ENCODE assay signal across 15 cellular contexts in the genomic region with DNA sequence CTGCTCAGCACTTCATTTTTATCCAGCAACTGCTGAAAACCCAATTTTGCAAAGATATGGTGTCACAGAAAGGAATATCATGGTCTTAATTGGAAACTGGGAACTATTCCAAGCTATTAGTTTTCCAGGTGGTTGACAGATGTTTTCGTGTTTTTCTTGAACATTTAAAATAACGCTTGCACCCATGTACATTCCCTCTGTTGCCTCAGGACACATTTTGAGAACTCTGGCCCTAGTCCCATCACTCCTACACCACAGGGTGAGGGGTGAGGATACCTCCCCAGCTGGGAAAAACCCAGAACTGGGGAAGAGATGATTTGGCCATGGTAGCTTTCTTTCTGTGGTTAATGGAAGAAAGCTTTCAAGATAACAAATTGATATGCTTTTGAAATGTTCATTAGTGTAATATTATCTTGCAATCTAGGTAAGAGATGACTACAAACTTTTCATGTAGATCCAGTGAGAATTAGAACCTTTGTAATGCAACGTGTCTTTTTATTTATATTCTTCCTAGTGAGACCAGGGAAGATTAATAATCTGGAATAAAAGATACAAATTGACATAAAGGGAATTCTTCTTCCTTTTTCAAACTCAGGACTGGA.
DNase-seq lines count a peak whose midpoint lies in the region; TF ChIP-seq lines count a peak whose summit lies in the region.
"Had no signal": no experiment of that assay in that cellular context is flagged by ENCODE, and none has a peak within 500 bp of the region (broad histone marks: within the 10 kb centered on the region; RNA-seq: fewer than 3 reads in every experiment).

No MANE protein-coding gene starts in this region.

- H3K36me3 Mint-ChIP-seq in mesothelial cell of epicardium (peaks cover 19% of the 10 kb centered on the region), CD14-positive monocyte (peaks cover 13 to 15% of the 10 kb centered on the region in 2 donors)

- H3K27me3 Mint-ChIP-seq in mesothelial cell of epicardium (ENCODE audit: low read depth), result no peaks in the 10 kb centered on the region
- H3K27me3 Mint-ChIP-seq in CD14-positive monocyte (ENCODE audit: low read depth in 3 of 3), result no peaks in the 10 kb centered on the region
- H3K27me3 Mint-ChIP-seq: memory B cell had no signal

- POLR2A ChIA-PET in RWPE1 (lab: Yijun Ruan, JAX; ENCODE audit: low non-redundant PET), result no interaction called here

- TF ChIP-seq CTCF in BE2C (IDR thresholded peaks at IDR 0.05; ENCODE audit: low read depth, low read length), result no peak
- TF ChIP-seq CTCF in cardiac fibroblast (IDR thresholded peaks at IDR 0.05; ENCODE audit: low read depth, low read length), result no peak
- TF ChIP-seq CTCF in mesothelial cell of epicardium (IDR thresholded peaks at IDR 0.05; ENCODE audit: unreplicated experiment), result no peak
- TF ChIP-seq CTCF in CD14-positive monocyte (IDR thresholded peaks at IDR 0.05), result no peak
- TF ChIP-seq CTCF in RWPE1 (conservative IDR thresholded peaks at IDR 0.05; ENCODE audit: low read depth), result no peak

- H3K36me3 ChIP-seq in BE2C, result no peaks in the 10 kb centered on the region
- H3K36me3 ChIP-seq: WERI-Rb-1 had no signal

- no peak overlapping the region for H3K27ac ChIP-seq in RWPE1
- H3K27ac ChIP-seq: WERI-Rb-1 had no signal

- intact Hi-C loops in CD14-positive monocyte (cut with micrococcal nuclease), result no loop called here

- H3K9me3 ChIP-seq in BE2C, result no peaks in the 10 kb centered on the region; the same call in 1 of the 2 replicates

- no peaks in the 10 kb centered on the region for H3K9me3 Mint-ChIP-seq in mesothelial cell of epicardium
- H3K9me3 Mint-ChIP-seq in CD14-positive monocyte, result no peaks in the 10 kb centered on the region
- H3K9me3 Mint-ChIP-seq: activated T-helper 1 cell treated with anti-CD3 and anti-CD28 coated beads, Interleukin-12 subunit alpha, Interleukin-12 subunit beta, Interleukin-2, Interleukin-4 antibody, amounts not matched to agents 30 ng/mL and 10 ng/mL and 1 ng/mL, durations not matched to agents 14 hours and 24 hours and 36 hours; GM23338; memory B cell; nephron progenitor cell had no signal

- H3K4me1 Mint-ChIP-seq in mesothelial cell of epicardium, result peaks cover 35% of the 10 kb centered on the region
- no peaks in the 10 kb centered on the region for H3K4me1 Mint-ChIP-seq in CD14-positive monocyte
- H3K4me1 Mint-ChIP-seq: GM23338, memory B cell, nephron progenitor cell had no signal

- CTCF ChIA-PET in RWPE1 (lab: Yijun Ruan, JAX), result interaction anchor here (0.7 to 2.0 kb wide), 3 partner anchors 9 to 21 kb away, joined by 3 to 7 read pairs (median 3); no protein-coding TSS in a partner anchor

- H3K27ac Mint-ChIP-seq in mesothelial cell of epicardium, result peak overlapping the region; percentile 76
- no peak overlapping the region for H3K27ac Mint-ChIP-seq in CD14-positive monocyte
- H3K27ac Mint-ChIP-seq: activated T-helper 1 cell treated with anti-CD3 and anti-CD28 coated beads, Interleukin-12 subunit alpha, Interleukin-12 subunit beta, Interleukin-2, Interleukin-4 antibody, amounts not matched to agents 30 ng/mL and 10 ng/mL and 1 ng/mL, durations not matched to agents 14 hours and 24 hours and 36 hours; GM23338; memory B cell; nephron progenitor cell had no signal

- H3K4me3 Mint-ChIP-seq in mesothelial cell of epicardium (no peak overlapping the region), CD14-positive monocyte (no peak overlapping the region)
- H3K4me3 Mint-ChIP-seq: activated T-helper 1 cell treated with anti-CD3 and anti-CD28 coated beads, Interleukin-12 subunit alpha, Interleukin-12 subunit beta, Interleukin-2, Interleukin-4 antibody, amounts not matched to agents 30 ng/mL and 10 ng/mL and 1 ng/mL, durations not matched to agents 14 hours and 24 hours and 36 hours; GM23338; memory B cell; nephron progenitor cell had no signal

- DNase-seq in BE2C, result peak; percentile 72
- DNase-seq in NCI-H1105 (lab: John Stamatoyannopoulos, UW), result peak; percentile 12
- peak; percentile 43 to 52 for DNase-seq in cardiac fibroblast (ENCODE audit: low read depth in 2 of 2)
- no peak for DNase-seq in mesothelial cell of epicardium (ENCODE audit: low spot score in 2 of 2, unreplicated experiment in 2 of 2)
- DNase-seq in CD14-positive monocyte (ENCODE audit: low spot score), result no peak
- no peak for DNase-seq in HuH-7 (ENCODE audit: low spot score)
- DNase-seq in RWPE1 (ENCODE audit: low spot score), result no peak
- DNase-seq in effector CD4-positive, alpha-beta T cell, result no peak
- DNase-seq: islet precursor cell; nephron progenitor cell; stimulated activated CD4-positive, alpha-beta T cell treated with anti-CD3 and anti-CD28 coated beads, Interleukin-1b, Interleukin-23, amount 100 ng/mL, for 48 hours; WERI-Rb-1 had no signal

- H3K4me3 ChIP-seq in BE2C (ENCODE audit: low read depth, low read length) (no peak overlapping the region), cardiac fibroblast (replicated peaks in 1 of 2; ENCODE audit: low read depth in 2 of 2, low read length in 2 of 2) (no peak overlapping the region)
- H3K4me3 ChIP-seq: GM23338 had no signal

- no peaks in the 10 kb centered on the region for H3K27me3 ChIP-seq in BE2C

- H3K4me1 ChIP-seq in BE2C, result peaks cover 18% of the 10 kb centered on the region

Comparison
In these comparisons a context has a peak if more than half of its experiments do, and no peak if none do; other contexts are left out.
1. DNase-seq: peak in BE2C (single experiment), NCI-H1105 (single experiment) and cardiac fibroblast (2 of 2); none in mesothelial cell of epicardium (0 of 2), CD14-positive monocyte (single experiment), HuH-7 (single experiment), RWPE1 (single experiment) and effector CD4-positive, alpha-beta T cell (single experiment).